Comparison of ENCODE assay signal across 19 cellular contexts in genomic region chr4:26441110-26441509, GRCh38. TPM values are rescaled to one million over a fixed set of nuclear protein-coding genes. Genes with fewer than 3 reads are reported as not detected.
A peak's percentile ranks its signal among the peaks of the same experiment; 100 is the strongest.
DNase-seq lines count a peak whose midpoint lies in the region; ATAC-seq and TF ChIP-seq lines count a peak whose summit lies in the region.
"Had no signal": no experiment of that assay in that cellular context is flagged by ENCODE, and none has a peak within 500 bp of the region (broad histone marks: within the 10 kb centered on the region; RNA-seq: fewer than 3 reads in every experiment).

No MANE protein-coding gene starts in this region.

- no peak overlapping the region for H3K9ac ChIP-seq in fibroblast of lung (ENCODE audit: insufficient read depth, low read length)

- no peaks in the 10 kb centered on the region for H3K36me3 ChIP-seq in RWPE2 (ENCODE audit: low read depth)
- H3K36me3 ChIP-seq in fibroblast of lung (ENCODE audit: control insufficient read depth, insufficient read depth, low read length): peaks cover 3% of the 10 kb centered on the region
- H3K36me3 ChIP-seq in tibial nerve: peaks cover 0 to 30% (median 0%) of the 10 kb centered on the region in 3 donors
- no peaks in the 10 kb centered on the region for H3K36me3 ChIP-seq in OCI-LY7 (ENCODE audit: insufficient read depth, low read length)
- H3K36me3 ChIP-seq: BE2C had no signal

- BruUV-seq in OCI-LY7 (replicated peaks; lab: Mats Ljungman, UMichigan): no TSS peak

- intact Hi-C loops in OCI-LY7 (cut with micrococcal nuclease; ENCODE audit: unreplicated experiment): loop anchor here (5.0 kb wide), 1 partner anchor 586 kb away; no protein-coding TSS in a partner anchor

- ATAC-seq in RWPE2 (ENCODE audit: low read depth): peak; percentile 27; the same call in 2 of the 3 replicates
- ATAC-seq: left ventricle myocardium superior, natural killer cell had no signal

- H3K4me3 ChIP-seq in RWPE2 (ENCODE audit: severe bottlenecking) (no peak overlapping the region), fibroblast of lung (replicated peaks in 1 of 4; ENCODE audit: control extremely low read depth in 1 of 4, insufficient read depth in 1 of 4, low read depth in 3 of 4, low read length in 4 of 4) (no peak overlapping the region), tibial nerve (no peak overlapping the region), OCI-LY7 (ENCODE audit: low read depth, low read length, poor library complexity, severe bottlenecking) (no peak overlapping the region)
- H3K4me3 ChIP-seq: coronary artery had no signal

- H3K4me1 ChIP-seq in RWPE2 (ENCODE audit: insufficient read depth, poor library complexity, severe bottlenecking): no peaks in the 10 kb centered on the region
- H3K4me1 ChIP-seq in fibroblast of lung (ENCODE audit: control insufficient read depth, extremely low read depth, insufficient read depth, low read length): peaks cover 2% of the 10 kb centered on the region
- H3K4me1 ChIP-seq in tibial nerve: peaks cover 0 to 11% (median 0%) of the 10 kb centered on the region in 4 donors
- H3K4me1 ChIP-seq in OCI-LY7 (ENCODE audit: insufficient read depth, low read length, poor library complexity, severe bottlenecking): no peaks in the 10 kb centered on the region
- H3K4me1 ChIP-seq: BE2C had no signal

- TF ChIP-seq EP300 in tibial nerve (IDR thresholded peaks at IDR 0.05): no peak

- no peak overlapping the region for H3K27ac Mint-ChIP-seq in endothelial cell (ENCODE audit: unreplicated experiment)
- H3K27ac Mint-ChIP-seq: activated naive CD8-positive, alpha-beta T cell treated with anti-CD3 and anti-CD28 coated beads, Interleukin-2, amount 10 ng/mL, durations not matched to agents 7 days and 5 days; natural killer cell had no signal

- no peaks in the 10 kb centered on the region for H3K9me2 ChIP-seq in OCI-LY7 (ENCODE audit: insufficient read depth, low read length)

- no peaks in the 10 kb centered on the region for H3K9me3 Mint-ChIP-seq in endothelial cell (ENCODE audit: unreplicated experiment)
- H3K9me3 Mint-ChIP-seq: activated naive CD8-positive, alpha-beta T cell treated with anti-CD3 and anti-CD28 coated beads, Interleukin-2, amount 10 ng/mL, durations not matched to agents 7 days and 5 days; natural killer cell had no signal

- no peak overlapping the region for H2AFZ ChIP-seq in fibroblast of lung (ENCODE audit: low read length)
- H2AFZ ChIP-seq in OCI-LY7 (ENCODE audit: low read length): no peak overlapping the region

- H3K36me3 Mint-ChIP-seq in endothelial cell (ENCODE audit: low read depth, unreplicated experiment): peaks cover 3% of the 10 kb centered on the region
- H3K36me3 Mint-ChIP-seq: natural killer cell had no signal

- H4K20me1 ChIP-seq in fibroblast of lung (ENCODE audit: control insufficient read depth, extremely low read depth, insufficient read depth, low read length): no peaks in the 10 kb centered on the region
- H4K20me1 ChIP-seq in OCI-LY7 (ENCODE audit: insufficient read depth, low read length): no peaks in the 10 kb centered on the region

- H3K27me3 Mint-ChIP-seq in endothelial cell (ENCODE audit: unreplicated experiment): peaks cover 2% of the 10 kb centered on the region
- H3K27me3 Mint-ChIP-seq: activated naive CD8-positive, alpha-beta T cell treated with anti-CD3 and anti-CD28 coated beads, Interleukin-2, amount 10 ng/mL, durations not matched to agents 7 days and 5 days had no signal

- no peak for TF ChIP-seq POLR2A in tibial nerve (IDR thresholded peaks at IDR 0.05)

- DNase-seq in Daoy (ENCODE audit: low read depth): peak; percentile 22
- no peak for DNase-seq in RWPE2 (ENCODE audit: low spot score)
- peak; percentile 64 to 70 for DNase-seq in fibroblast of lung (ENCODE audit: low read depth in 2 of 2)
- peak; percentile 41 for DNase-seq in myocyte (ENCODE audit: low read depth)
- DNase-seq in cerebellum (ENCODE audit: low spot score): no peak
- DNase-seq in tibial nerve (ENCODE audit: low spot score in 2 of 2): no peak
- DNase-seq in endothelial cell (ENCODE audit: low spot score): no peak
- DNase-seq in OCI-LY7 (ENCODE audit: low spot score): no peak
- DNase-seq: activated naive CD8-positive, alpha-beta T cell treated with anti-CD3 and anti-CD28 coated beads, Interleukin-2, amount 10 ng/mL, durations not matched to agents 7 days and 5 days; activated T-cell treated with anti-CD3 and anti-CD28 coated beads, Interleukin-2, amount 50 U/mL, for 1 hour; BE2C; Karpas-422; left ventricle myocardium superior; natural killer cell; NCI-H1694 treated with DMSO at 0.1 percent for 48 hours; NCI-H510A; retina had no signal

- no peak overlapping the region for H3K27ac ChIP-seq in RWPE2 (ENCODE audit: poor library complexity, severe bottlenecking)
- H3K27ac ChIP-seq in fibroblast of lung (ENCODE audit: insufficient read depth, low read length): no peak overlapping the region
- H3K27ac ChIP-seq in tibial nerve: no peak overlapping the region
- H3K27ac ChIP-seq in OCI-LY7 (ENCODE audit: low read depth, low read length, poor library complexity, severe bottlenecking): no peak overlapping the region
- H3K27ac ChIP-seq: coronary artery had no signal

- H3K4me2 ChIP-seq in fibroblast of lung (ENCODE audit: extremely low read depth, insufficient read depth, low read length) (no peak overlapping the region), OCI-LY7 (ENCODE audit: low read length) (no peak overlapping the region)

- no peak overlapping the region for H3K4me3 Mint-ChIP-seq in endothelial cell (ENCODE audit: unreplicated experiment)
- H3K4me3 Mint-ChIP-seq: activated naive CD8-positive, alpha-beta T cell treated with anti-CD3 and anti-CD28 coated beads, Interleukin-2, amount 10 ng/mL, durations not matched to agents 7 days and 5 days; natural killer cell had no signal

- TF ChIP-seq CTCF in RWPE2 (IDR thresholded peaks at IDR 0.05; ENCODE audit: poor library complexity, severe bottlenecking) (no peak), fibroblast of lung (conservative IDR thresholded peaks at IDR 0.05 in 1 of 2, IDR thresholded peaks at IDR 0.05 in 1 of 2; ENCODE audit: low read depth in 1 of 2, low read length in 2 of 2) (no peak), tibial nerve (IDR thresholded peaks at IDR 0.05) (no peak), endothelial cell (IDR thresholded peaks at IDR 0.05; ENCODE audit: unreplicated experiment) (no peak), OCI-LY7 (conservative IDR thresholded peaks at IDR 0.05; ENCODE audit: low read length) (no peak)

- H3K4me1 Mint-ChIP-seq in endothelial cell (ENCODE audit: unreplicated experiment): no peaks in the 10 kb centered on the region
- H3K4me1 Mint-ChIP-seq: activated naive CD8-positive, alpha-beta T cell treated with anti-CD3 and anti-CD28 coated beads, Interleukin-2, amount 10 ng/mL, durations not matched to agents 7 days and 5 days had no signal

- POLR2A ChIA-PET in OCI-LY7 (lab: Charles Lee): interaction anchor here (0.7 kb wide), 1 partner anchor 25 kb away, joined by 3 read pairs; no protein-coding TSS in a partner anchor

- H3K27me3 ChIP-seq in RWPE2 (ENCODE audit: insufficient read depth, poor library complexity, severe bottlenecking) (no peaks in the 10 kb centered on the region), fibroblast of lung (ENCODE audit: control insufficient read depth, insufficient read depth, low read length) (no peaks in the 10 kb centered on the region), tibial nerve (no peaks in the 10 kb centered on the region)
- H3K27me3 ChIP-seq: BE2C had no signal

- H3K9me3 ChIP-seq in RWPE2 (ENCODE audit: severe bottlenecking) (no peaks in the 10 kb centered on the region), fibroblast of lung (ENCODE audit: control insufficient read depth, insufficient read depth, low read depth, low read length) (no peaks in the 10 kb centered on the region), tibial nerve (peaks cover 0 to 9% (median 2%) of the 10 kb centered on the region in 4 donors), OCI-LY7 (ENCODE audit: low read length) (no peaks in the 10 kb centered on the region)
- H3K9me3 ChIP-seq: BE2C had no signal

- CTCF ChIA-PET in OCI-LY7 (lab: Charles Lee; ENCODE audit: unreplicated experiment): no interaction called here

- H3K79me2 ChIP-seq in fibroblast of lung (ENCODE audit: control insufficient read depth, insufficient read depth, low read length): no peaks in the 10 kb centered on the region
- H3K79me2 ChIP-seq in OCI-LY7 (ENCODE audit: insufficient read depth, low read depth, low read length): no peaks in the 10 kb centered on the region

- WGBS in tibial nerve, 2 donors: 42 to 49% methylated on average over 6 of the region's 6 CpGs

RNA-seq across cellular contexts. Expression of gene CCKAR, which starts 49.2 kb away (rescaled TPM):
- total RNA-seq in Daoy (2014; rRNA removed; shearing (Covaris generic)): 2.9 and 4.1 TPM in 2 replicates
- total RNA-seq in fibroblast of lung (under 0.01 and 0.83 TPM in 2 replicates), myocyte (0.19 TPM in 1 of 2 replicates, not detected in the other), cerebellum (not detected), tibial nerve (not detected), endothelial cell (ENCODE audit: unreplicated experiment) (not detected), OCI-LY7 (2022) (not detected in 2 replicates)
- 0.08 and 0.59 TPM in 2 replicates for polyA plus RNA-seq in fibroblast of lung
- 0.50 TPM in 1 of 2 replicates, not detected in the other for polyA plus RNA-seq in fibroblast of lung (2012)
- polyA minus RNA-seq in fibroblast of lung (ENCODE audit: low replicate concordance): 0.37 and 1.4 TPM in 2 replicates
- polyA plus RNA-seq in myocyte (2012): 0.04 TPM
- total RNA-seq in OCI-LY7 (2014; rRNA removed; shearing (Covaris generic)): not detected in 2 replicates
- total RNA-seq: activated naive CD8-positive, alpha-beta T cell treated with anti-CD3 and anti-CD28 coated beads, Interleukin-2, amount 10 ng/mL, durations not matched to agents 7 days and 5 days; left ventricle myocardium superior; natural killer cell had no signal
- polyA plus RNA-seq: esophagus had no signal

Comparison
In these comparisons a context has a peak if more than half of its experiments do, and no peak if none do; other contexts are left out.
1. DNase-seq: peak in Daoy (single experiment), fibroblast of lung (2 of 2) and myocyte (single experiment); none in RWPE2 (single experiment), cerebellum (single experiment), tibial nerve (0 of 2), endothelial cell (single experiment) and OCI-LY7 (single experiment).